Comparison of ENCODE assay signal across 3 cellular contexts in genomic region chr22:37731804-37732471, GRCh38.
A peak's percentile ranks its signal among the peaks of the same experiment; 100 is the strongest.
TF ChIP-seq lines count a peak whose summit lies in the region.

No MANE protein-coding gene starts in this region.

TF ChIP-seq in GM12878, 131 proteins besides CTCF, POLR2A, EP300 and RAD21:
- peak; percentile 34; the same call in 1 of the 2 replicates for TF ChIP-seq PKNOX1 (IDR thresholded peaks at IDR 0.05)
- TF ChIP-seq ASH2L (IDR thresholded peaks at IDR 0.05; ENCODE audit: borderline replicate concordance, low read depth): no peak
- no peak for TF ChIP-seq PAX5 (IDR thresholded peaks at IDR 0.05; ENCODE audit: borderline replicate concordance, low read depth, low read length)
- no peak for TF ChIP-seq RCOR1 (conservative IDR thresholded peaks at IDR 0.05; ENCODE audit: low read depth, low read length)
- no peak for TF ChIP-seq ZSCAN29 (IDR thresholded peaks at IDR 0.05)
- no peak for TF ChIP-seq CHD1 (IDR thresholded peaks at IDR 0.05; ENCODE audit: low read depth, low read length)
- TF ChIP-seq SKIL (IDR thresholded peaks at IDR 0.05; ENCODE audit: low read depth, poor library complexity, severe bottlenecking): no peak
- TF ChIP-seq SRF (IDR thresholded peaks at IDR 0.05; ENCODE audit: low read depth in 2 of 2, low read length in 2 of 2): no peak
- TF ChIP-seq ZNF687 (IDR thresholded peaks at IDR 0.05): peak; percentile 37; the same call in 1 of the 2 replicates
- no peak for TF ChIP-seq TBL1XR1 (IDR thresholded peaks at IDR 0.05; ENCODE audit: low read depth, low read length)
TF ChIP-seq in GM12878: peak in this region for 2.

TF ChIP-seq in WTC11, 78 proteins besides CTCF, POLR2A, EP300 and RAD21:
- TF ChIP-seq GABPB1 (CRISPR knock-in tag; IDR thresholded peaks at IDR 0.05) (no peak), NR1H2 (CRISPR knock-in tag; IDR thresholded peaks at IDR 0.05) (no peak)

TF ChIP-seq in HEK293T, 16 proteins besides CTCF, POLR2A, EP300 and RAD21:
- TF ChIP-seq TARDBP (IDR thresholded peaks at IDR 0.05) (no peak), HDGF (IDR thresholded peaks at IDR 0.05; ENCODE audit: borderline replicate concordance) (no peak), BHLHE40 (IDR thresholded peaks at IDR 0.05; ENCODE audit: borderline replicate concordance) (no peak), SUZ12 (IDR thresholded peaks at IDR 0.05) (no peak), PKNOX1 (IDR thresholded peaks at IDR 0.05) (no peak)
